1 cellular context compared by ENCODE assay signal in the genomic region with DNA sequence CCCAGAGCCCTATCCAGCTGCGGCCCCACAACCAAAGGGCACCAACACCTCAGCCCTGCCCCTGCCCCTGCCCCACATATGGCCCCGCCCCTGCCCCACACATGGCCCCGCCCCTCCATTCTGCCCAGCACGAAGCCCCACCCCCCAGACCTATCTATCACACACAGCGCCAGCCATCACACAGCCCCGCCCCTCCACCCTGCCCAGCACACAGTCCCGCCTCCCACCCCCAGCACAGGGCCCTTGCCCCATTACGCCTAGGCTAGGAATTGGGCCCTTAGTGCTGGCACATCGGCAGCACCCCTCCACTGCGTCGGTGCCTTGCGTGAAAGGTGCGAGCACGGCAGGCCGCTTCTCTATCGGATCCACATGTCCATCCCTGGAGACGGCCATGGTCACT.
TF ChIP-seq lines count a peak whose summit lies in the region.

No MANE protein-coding gene starts in this region.

TF ChIP-seq in GM23338, 12 proteins besides CTCF, POLR2A, EP300 and RAD21 (continued from another document):
- no peak for TF ChIP-seq ZNF462 (CRISPR knock-in tag; IDR thresholded peaks at IDR 0.05)
- no peak for TF ChIP-seq STAT1 (IDR thresholded peaks at IDR 0.05; ENCODE audit: unreplicated experiment)
- TF ChIP-seq CREB1 (CRISPR knock-in tag; IDR thresholded peaks at IDR 0.05; ENCODE audit: low read depth): no peak
TF ChIP-seq in GM23338: peak in this region for 0.
